8 cellular contexts compared by ENCODE assay signal in genomic region chr16:66549284-66550131, GRCh38. TPM values are rescaled to one million over a fixed set of nuclear protein-coding genes. Genes with fewer than 3 reads are reported as not detected.
DNase-seq lines count a peak whose midpoint lies in the region; ATAC-seq and TF ChIP-seq lines count a peak whose summit lies in the region.

TK2 (minus strand) TSS chr16:66550122; CDS start chr16:66550061, 61 bp downstream.

- peak within 1 kb of the TSS; percentile 97 for H3K9ac ChIP-seq in adipocyte (ENCODE audit: low read length)

- H3K27me3 ChIP-seq in adipocyte (replicated peaks; ENCODE audit: control insufficient read depth, insufficient read depth, low read length), result no peaks in the 10 kb centered on the region
- H3K27me3 ChIP-seq in osteoblast (ENCODE audit: insufficient read depth, low read length), result no peaks in the 10 kb centered on the region
- H3K27me3 ChIP-seq in tibial artery, result no peaks in the 10 kb centered on the region

- H3K4me2 ChIP-seq in osteoblast (ENCODE audit: insufficient read depth, low read length), result peak within 1 kb of the TSS; percentile 94

- H3K27ac ChIP-seq in osteoblast (ENCODE audit: low read depth, low read length), result peak within 1 kb of the TSS; percentile 78
- H3K27ac ChIP-seq in tibial artery, result peak within 1 kb of the TSS; percentile 90 to 96

- peaks cover 21% of the 10 kb centered on the region for H3K79me2 ChIP-seq in osteoblast (ENCODE audit: insufficient read depth, low read length)

- H3K36me3 ChIP-seq in adipocyte (ENCODE audit: control insufficient read depth, insufficient read depth, low read length, severe bottlenecking) (peaks cover 5% of the 10 kb centered on the region), osteoblast (ENCODE audit: insufficient read depth, low read length) (peaks cover 4% of the 10 kb centered on the region), tibial artery (peaks cover 0 to 23% (median 0%) of the 10 kb centered on the region in 3 donors)

- H3K4me1 ChIP-seq in adipocyte (ENCODE audit: control insufficient read depth, insufficient read depth, low read length), result peaks cover 42% of the 10 kb centered on the region
- peaks cover 38% of the 10 kb centered on the region for H3K4me1 ChIP-seq in osteoblast (ENCODE audit: insufficient read depth, low read length)
- H3K4me1 ChIP-seq in tibial artery, result peaks cover 0 to 60% (median 46%) of the 10 kb centered on the region in 4 donors

- DNase-seq in Daoy (ENCODE audit: low read depth) (peak; percentile 58), SW480 (ENCODE audit: low spot score) (peak; percentile 8), adipocyte (ENCODE audit: low read depth) (peak; percentile 88), Right ventricle myocardium inferior (ENCODE audit: missing footprints) (peak; percentile 89), osteoblast (ENCODE audit: insufficient read length, low spot score, missing footprints) (peak; percentile 95), tibial artery (peak; percentile 33 to 82), DMS153 (lab: John Stamatoyannopoulos, UW) (no peak)

- no peaks in the 10 kb centered on the region for H4K20me1 ChIP-seq in osteoblast (ENCODE audit: insufficient read depth, low read length)

- TF ChIP-seq CTCF in osteoblast (IDR thresholded peaks at IDR 0.05; ENCODE audit: extremely low read depth, low read depth, low read length) (no peak), tibial artery (IDR thresholded peaks at IDR 0.05) (peak in 1 of 2 experiments; percentile 17)

- H3K9me3 ChIP-seq in adipocyte (ENCODE audit: control insufficient read depth, low read length) (no peaks in the 10 kb centered on the region), osteoblast (ENCODE audit: low read depth, low read length) (no peaks in the 10 kb centered on the region), tibial artery (no peaks in the 10 kb centered on the region)

- peak within 1 kb of the TSS; percentile 96 for H2AFZ ChIP-seq in osteoblast (ENCODE audit: low read length)

- peak; percentile 40 for ATAC-seq in HG03439 (IDR thresholded peaks at IDR 0.05; ENCODE audit: unreplicated experiment)
- peak; percentile 63 for ATAC-seq in Right ventricle myocardium inferior

- peak within 1 kb of the TSS; percentile 93 for H3K4me3 ChIP-seq in adipocyte (ENCODE audit: low read length)
- H3K4me3 ChIP-seq in osteoblast (ENCODE audit: insufficient read depth, low read length), result peak within 1 kb of the TSS; percentile 84
- peak within 1 kb of the TSS; percentile 64 to 81 for H3K4me3 ChIP-seq in tibial artery

- intact Hi-C loops in Right ventricle myocardium inferior (cut with DNase I), result loop anchor here (1.0 kb wide), 1 partner anchor 33 kb away; no protein-coding TSS in a partner anchor
- intact Hi-C loops in tibial artery (cut with DNase I; ENCODE audit: low total_unique reads), result loop anchor here (5.0 to 10.0 kb wide), 2 partner anchors 72 to 325 kb away; no protein-coding TSS in a partner anchor

RNA-seq across cellular contexts. Expression of gene TK2, which starts in this region (rescaled TPM):
- 8.5 TPM in 2 replicates for total RNA-seq in Daoy (2014; rRNA removed; shearing (Covaris generic))
- 18.6 TPM for total RNA-seq in Right ventricle myocardium inferior
- 73.5 and 81.3 TPM in 2 replicates for total RNA-seq in osteoblast
